21 cellular contexts compared by ENCODE assay signal in the genomic region with DNA sequence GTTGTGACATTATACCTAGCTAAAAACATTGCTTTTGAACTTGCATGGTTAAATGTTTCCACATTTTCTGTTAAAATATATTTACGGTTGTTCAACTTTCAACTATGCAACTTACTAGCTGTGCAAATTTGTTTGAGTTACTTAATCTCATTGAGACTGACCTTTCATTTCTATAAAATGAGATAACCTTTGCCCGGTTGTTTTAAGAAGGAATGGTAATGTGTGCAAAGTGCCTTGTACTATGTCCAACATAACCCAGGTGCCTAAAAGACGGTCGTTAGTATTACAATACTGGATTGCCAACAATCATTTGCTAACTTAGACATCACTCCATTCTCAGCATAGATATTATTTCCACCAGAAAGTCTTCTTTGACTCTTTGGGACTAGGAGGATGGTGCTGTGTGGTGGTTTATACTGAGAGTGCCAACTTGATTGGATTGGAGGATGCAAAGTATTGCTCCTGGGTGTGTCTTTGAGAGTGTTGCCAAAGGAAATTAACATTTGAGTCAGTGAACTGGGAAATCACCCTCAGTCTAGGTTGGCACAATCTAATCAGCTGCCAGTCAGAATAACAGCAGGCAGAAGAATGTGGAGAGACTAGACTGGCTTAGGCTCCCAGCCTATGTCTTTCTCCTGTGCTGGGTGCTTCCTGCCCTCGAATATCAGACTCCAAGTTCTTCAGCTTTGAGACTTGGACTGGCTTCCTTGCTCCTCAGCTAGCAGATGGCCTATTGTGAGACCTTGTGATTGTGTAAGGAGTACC.
"Had no signal": no experiment of that assay in that cellular context is flagged by ENCODE, and none has a peak within 500 bp of the region (broad histone marks: within the 10 kb centered on the region; RNA-seq: fewer than 3 reads in every experiment).

No MANE protein-coding gene starts in this region.

- H3K27me3 Mint-ChIP-seq: stimulated activated naive CD8-positive, alpha-beta T cell treated with anti-CD3 and anti-CD28 coated beads, Interleukin-15, Interleukin-2, amounts not matched to agents 100 ng/mL and 50 ng/mL, for 24 hours had no signal

- H3K36me3 ChIP-seq: adrenal gland, heart right ventricle, right atrium auricular region had no signal

- H3K9me3 ChIP-seq: adrenal gland, heart right ventricle, right atrium auricular region had no signal

- H3K27me3 ChIP-seq: adrenal gland, right atrium auricular region had no signal

- H3K4me3 Mint-ChIP-seq: endodermal cell; immature natural killer cell; neural crest cell; stimulated activated naive CD8-positive, alpha-beta T cell treated with anti-CD3 and anti-CD28 coated beads, Interleukin-15, Interleukin-2, amounts not matched to agents 100 ng/mL and 50 ng/mL, for 24 hours; type B pancreatic cell had no signal

- H3K9me3 Mint-ChIP-seq: activated naive CD4-positive, alpha-beta T cell treated with anti-CD3 and anti-CD28 coated beads, Interleukin-2, amount 50 U/mL, for 72 hours; endodermal cell; immature natural killer cell; neural crest cell; stimulated activated naive CD8-positive, alpha-beta T cell treated with anti-CD3 and anti-CD28 coated beads, Interleukin-15, Interleukin-2, amounts not matched to agents 100 ng/mL and 50 ng/mL, for 24 hours; type B pancreatic cell had no signal

- DNase-seq: activated CD4-positive, alpha-beta T cell treated with anti-CD3 and anti-CD28 coated beads, Interleukin-2, amount 50 U/mL, for 4 hours; activated CD4-positive, CD25-positive, alpha-beta regulatory T cell treated with anti-CD3 and anti-CD28 coated beads, Interleukin-2, amount 50 U/mL, for 72 hours; activated gamma-delta T cell treated with Interleukin-2 at 50 U/mL for 16 hours; adrenal gland; dorsolateral prefrontal cortex; endodermal cell; heart right ventricle; immature natural killer cell; kidney glomerular epithelial cell; midbrain; stimulated activated CD4-positive, alpha-beta T cell treated with anti-CD3 and anti-CD28 coated beads, Interleukin-15, amount 100 ng/mL, for 24 hours; stimulated activated CD4-positive, alpha-beta T cell treated with anti-CD3 and anti-CD28 coated beads, Interleukin-2, amount 100 ng/mL, for 48 hours; T-helper 2 cell had no signal

- H3K36me3 Mint-ChIP-seq: activated naive CD4-positive, alpha-beta T cell treated with anti-CD3 and anti-CD28 coated beads, Interleukin-2, amount 50 U/mL, for 72 hours; immature natural killer cell; type B pancreatic cell had no signal

- H3K4me1 Mint-ChIP-seq: endodermal cell, immature natural killer cell, neural crest cell had no signal

- H3K4me3 ChIP-seq: adrenal gland, dorsolateral prefrontal cortex, heart right ventricle, lung, right atrium auricular region, skin epidermis had no signal

- H3K4me1 ChIP-seq: adrenal gland, heart right ventricle, right atrium auricular region had no signal

- H3K27ac Mint-ChIP-seq: activated naive CD4-positive, alpha-beta T cell treated with anti-CD3 and anti-CD28 coated beads, Interleukin-2, amount 50 U/mL, for 72 hours; endodermal cell; immature natural killer cell; stimulated activated naive CD8-positive, alpha-beta T cell treated with anti-CD3 and anti-CD28 coated beads, Interleukin-15, Interleukin-2, amounts not matched to agents 100 ng/mL and 50 ng/mL, for 24 hours; type B pancreatic cell had no signal

- ATAC-seq: activated naive CD4-positive, alpha-beta T cell treated with anti-CD3 and anti-CD28 coated beads, Interleukin-2, amount 50 U/mL, for 72 hours; heart right ventricle had no signal

- H3K27ac ChIP-seq: adrenal gland, dorsolateral prefrontal cortex, heart right ventricle, right atrium auricular region, VCaP had no signal
